In the genomic region with DNA sequence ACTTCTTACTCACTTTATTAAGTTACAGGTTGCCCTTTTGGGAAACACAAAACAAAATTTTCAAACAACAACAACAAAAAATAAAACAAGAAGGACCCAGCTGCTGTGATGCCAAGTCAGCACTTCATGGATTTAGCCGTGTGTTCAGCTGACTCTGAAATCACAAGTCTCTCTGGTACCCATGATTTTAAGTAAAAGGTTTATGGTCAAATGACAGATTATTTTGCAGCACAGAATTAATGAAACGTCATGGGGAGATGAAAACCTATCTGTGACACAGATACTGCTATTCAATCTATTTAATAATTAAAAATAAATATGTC, we compare ENCODE assay signal across 31 cellular contexts. TPM values are rescaled to one million over a fixed set of nuclear protein-coding genes. Genes with fewer than 3 reads are reported as not detected.
"Had no signal": no experiment of that assay in that cellular context is flagged by ENCODE, and none has a peak within 500 bp of the region (broad histone marks: within the 10 kb centered on the region; RNA-seq: fewer than 3 reads in every experiment).

No MANE protein-coding gene starts in this region.

- DNase-seq: activated CD4-positive, alpha-beta T cell treated with anti-CD3 and anti-CD28 coated beads for 36 hours; activated CD4-positive, alpha-beta T cell treated with anti-CD3 and anti-CD28 coated beads, Interleukin-2, amount 10 ng/mL, durations not matched to agents 24 days and 14 days; activated CD4-positive, alpha-beta T cell treated with anti-CD3 and anti-CD28 coated beads, Interleukin-2, amount 50 U/mL, for 48 hours; activated CD4-positive, CD25-positive, alpha-beta regulatory T cell; activated CD4-positive, CD25-positive, alpha-beta regulatory T cell treated with anti-CD3 and anti-CD28 coated beads, Interleukin-2, amount 50 U/mL, for 72 hours; activated CD8-positive, alpha-beta memory T cell treated with anti-CD3 and anti-CD28 coated beads for 24 hours; activated CD8-positive, alpha-beta T cell treated with anti-CD3 and anti-CD28 coated beads for 36 hours; activated effector memory CD4-positive, alpha-beta T cell treated with Interleukin-2 at 50 U/mL for 16 hours; activated gamma-delta T cell treated with Interleukin-2 at 50 U/mL for 16 hours; activated naive CD4-positive, alpha-beta T cell treated with anti-CD3 and anti-CD28 coated beads, Interleukin-2, amount 50 U/mL, for 16 hours; activated naive CD4-positive, alpha-beta T cell treated with Interleukin-2 at 50 U/mL for 16 hours; activated T-cell treated with anti-CD3 and anti-CD28 coated beads, Interleukin-2, amount 50 U/mL, for 4 hours; amniotic stem cell; aorta; body of pancreas; caudate nucleus; cortex of kidney; dermis blood vessel endothelial cell; effector CD8-positive, alpha-beta T cell; foreskin fibroblast; head of caudate nucleus; T-helper 1 cell; T-helper 17 cell had no signal

- H3K9me3 Mint-ChIP-seq: activated CD4-positive, alpha-beta T cell treated with anti-CD3 and anti-CD28 coated beads, Interleukin-2, amount 10 ng/mL, durations not matched to agents 24 days and 14 days; activated CD8-positive, alpha-beta T cell treated with anti-CD3 and anti-CD28 coated beads for 36 hours; activated T-cell treated with anti-CD3 and anti-CD28 coated beads, Interleukin-2, amount 50 U/mL, for 4 hours; activated T-helper 17 cell treated with anti-CD3 and anti-CD28 coated beads, Interleukin-2, amount 50 U/mL, for 72 hours had no signal

- H3K27ac ChIP-seq: body of pancreas, epithelial cell of prostate had no signal

- H3K4me3 Mint-ChIP-seq: activated CD4-positive, alpha-beta T cell treated with anti-CD3 and anti-CD28 coated beads for 36 hours; activated CD4-positive, alpha-beta T cell treated with anti-CD3 and anti-CD28 coated beads, Interleukin-2, amount 10 ng/mL, durations not matched to agents 24 days and 14 days; activated CD8-positive, alpha-beta T cell treated with anti-CD3 and anti-CD28 coated beads for 36 hours; activated naive CD8-positive, alpha-beta T cell; activated T-cell treated with anti-CD3 and anti-CD28 coated beads, Interleukin-2, amount 50 U/mL, for 4 hours; activated T-helper 17 cell treated with anti-CD3 and anti-CD28 coated beads, Interleukin-2, amount 50 U/mL, for 72 hours; T-helper 17 cell had no signal

- H3K4me3 ChIP-seq: body of pancreas had no signal

- H3K27ac Mint-ChIP-seq: activated CD4-positive, alpha-beta T cell treated with anti-CD3 and anti-CD28 coated beads for 36 hours; activated CD4-positive, alpha-beta T cell treated with anti-CD3 and anti-CD28 coated beads, Interleukin-2, amount 10 ng/mL, durations not matched to agents 24 days and 14 days; activated CD8-positive, alpha-beta T cell treated with anti-CD3 and anti-CD28 coated beads for 36 hours; activated naive CD8-positive, alpha-beta T cell; activated T-helper 17 cell treated with anti-CD3 and anti-CD28 coated beads, Interleukin-2, amount 50 U/mL, for 72 hours; T-helper 17 cell had no signal

- H3K9me3 ChIP-seq: body of pancreas had no signal

- H3K4me1 Mint-ChIP-seq: activated CD4-positive, alpha-beta T cell treated with anti-CD3 and anti-CD28 coated beads for 36 hours; activated CD4-positive, alpha-beta T cell treated with anti-CD3 and anti-CD28 coated beads, Interleukin-2, amount 10 ng/mL, durations not matched to agents 24 days and 14 days; activated T-helper 17 cell treated with anti-CD3 and anti-CD28 coated beads, Interleukin-2, amount 50 U/mL, for 72 hours had no signal

- H3K4me1 ChIP-seq: body of pancreas had no signal

- H3K27me3 ChIP-seq: body of pancreas had no signal

- FAIRE-seq: colon, endometrium, endothelial cell of umbilical vein, frontal cortex had no signal

- H3K36me3 Mint-ChIP-seq: activated naive CD8-positive, alpha-beta T cell had no signal

- ATAC-seq: activated CD4-positive, alpha-beta T cell treated with anti-CD3 and anti-CD28 coated beads for 36 hours; activated CD8-positive, alpha-beta T cell treated with anti-CD3 and anti-CD28 coated beads for 36 hours; activated T-cell treated with anti-CD3 and anti-CD28 coated beads, Interleukin-2, amount 50 U/mL, for 4 hours; activated T-helper 17 cell treated with anti-CD3 and anti-CD28 coated beads, Interleukin-2, amount 50 U/mL, for 72 hours; body of pancreas; T-helper 17 cell had no signal

RNA-seq across cellular contexts. Expression of a gene that starts 7.1 kb away (rescaled TPM):
- total RNA-seq: activated CD4-positive, alpha-beta T cell treated with anti-CD3 and anti-CD28 coated beads for 36 hours; activated CD4-positive, alpha-beta T cell treated with anti-CD3 and anti-CD28 coated beads, Interleukin-2, amount 10 ng/mL, durations not matched to agents 24 days and 14 days; activated T-helper 17 cell treated with anti-CD3 and anti-CD28 coated beads, Interleukin-2, amount 50 U/mL, for 72 hours; chondrocyte; endothelial cell of umbilical vein; T-helper 17 cell had no signal
- polyA plus RNA-seq: aorta, endothelial cell of umbilical vein had no signal
